26 cellular contexts compared by ENCODE assay signal in the genomic region with DNA sequence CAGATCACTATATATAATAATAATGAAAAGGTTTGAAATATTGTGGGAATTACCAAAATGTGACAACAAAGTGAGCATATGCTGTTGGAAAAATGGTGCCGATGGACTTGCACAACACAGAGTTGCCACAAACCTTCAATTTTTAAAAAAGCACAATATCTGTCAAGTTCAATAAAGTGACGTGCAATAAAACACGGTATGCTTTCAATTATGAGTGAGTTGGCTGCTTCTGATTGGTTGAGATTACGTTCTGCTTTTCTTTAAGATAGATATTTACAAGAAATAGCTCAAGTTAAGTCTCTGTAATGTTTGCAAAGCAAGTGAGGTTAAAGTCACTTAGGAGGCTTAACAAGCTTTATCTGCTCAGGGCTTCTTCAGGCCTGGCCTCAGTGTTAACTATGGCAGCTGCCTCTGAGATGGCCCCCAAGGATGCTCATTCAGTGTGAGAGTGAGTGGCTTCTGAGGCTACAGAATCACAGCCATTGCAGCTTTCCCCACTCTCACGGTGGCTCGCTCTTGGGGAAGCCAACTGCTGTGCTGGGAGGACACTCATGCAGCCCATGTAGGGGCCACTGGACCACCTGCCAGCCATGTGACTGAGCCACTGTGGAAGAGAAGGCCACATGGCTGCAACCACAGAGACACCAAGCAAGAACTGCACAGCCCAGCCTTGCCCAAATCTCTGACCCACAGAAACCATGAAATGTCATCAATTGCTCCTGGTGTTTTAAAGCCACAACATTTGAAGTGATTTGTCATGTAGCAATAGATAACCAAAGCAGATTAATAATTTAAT.
"Had no signal": no experiment of that assay in that cellular context is flagged by ENCODE, and none has a peak within 500 bp of the region (broad histone marks: within the 10 kb centered on the region; RNA-seq: fewer than 3 reads in every experiment).

No MANE protein-coding gene starts in this region.

- ATAC-seq: activated CD8-positive, alpha-beta T cell treated with anti-CD3 and anti-CD28 coated beads, Interleukin-2, amount 10 ng/mL, durations not matched to agents 7 days and 5 days; Panc1; Right ventricle myocardium inferior; WTC11 had no signal

- H3K4me3 ChIP-seq: ascending aorta, MG63, SK-N-MC had no signal

- DNase-seq: activated CD4-positive, alpha-beta T cell treated with anti-CD3 and anti-CD28 coated beads for 48 hours; activated CD4-positive, alpha-beta T cell treated with anti-CD3 and anti-CD28 coated beads, Interleukin-2, amount 50 U/mL, for 4 hours; activated CD4-positive, CD25-positive, alpha-beta regulatory T cell treated with anti-CD3 and anti-CD28 coated beads, Interleukin-2, amount 50 U/mL, for 72 hours; activated CD8-positive, alpha-beta memory T cell treated with anti-CD3 and anti-CD28 coated beads, Interleukin-2, amount 50 U/mL, for 48 hours; activated CD8-positive, alpha-beta T cell treated with anti-CD3 and anti-CD28 coated beads, Interleukin-2, amount 10 ng/mL, durations not matched to agents 7 days and 5 days; activated effector memory CD4-positive, alpha-beta T cell treated with Interleukin-2 at 50 U/mL for 16 hours; activated naive CD4-positive, alpha-beta T cell; activated T-cell treated with anti-CD3 and anti-CD28 coated beads, Interleukin-2, amount 50 U/mL, for 1 hour; amniotic stem cell; MG63; MV-4-11; NCI-H1092 treated with DMSO at 0.1 percent for 48 hours; NCI-H1417 treated with DMSO at 0.1 percent for 48 hours; NCI-H1694; NCI-H2029; NCI-H510A treated with DMSO at 0.1 percent for 48 hours; NCI-H69; NK-92 treated with Interleukin-12 subunit alpha and Interleukin-12 subunit beta, amount 100 ng/mL, for 24 hours; OCI-M1; RPMI8226; SW 1271 had no signal
